In the genomic region with DNA sequence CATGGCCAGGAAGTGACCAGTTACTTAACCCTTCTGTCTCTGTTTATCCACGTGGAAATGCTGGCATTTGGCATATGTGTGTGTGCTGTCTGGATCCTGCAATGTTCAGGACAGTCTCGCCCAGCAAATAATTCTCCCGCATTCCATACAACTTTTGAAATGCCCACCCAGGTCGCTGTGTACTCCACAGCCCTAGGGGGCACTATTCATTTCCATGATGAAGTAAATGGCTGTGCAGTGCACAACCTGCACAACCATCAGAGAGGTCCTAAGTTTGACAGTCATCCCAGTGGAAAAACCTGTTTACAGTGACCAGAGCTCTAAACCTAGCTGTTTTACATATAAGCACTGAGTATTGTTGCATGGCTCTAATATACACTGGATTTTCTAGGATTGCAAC, we compare ENCODE assay signal across 1 cellular context.
TF ChIP-seq lines count a peak whose summit lies in the region.

No MANE protein-coding gene starts in this region.

TF ChIP-seq in HCT116, 20 proteins besides CTCF, POLR2A, EP300 and RAD21 (continued from another document):
- TF ChIP-seq CBX3 (IDR thresholded peaks at IDR 0.05; ENCODE audit: low read depth) = no peak
- no peak for TF ChIP-seq TCF7L2 (IDR thresholded peaks at IDR 0.05; ENCODE audit: borderline replicate concordance, extremely low read depth, insufficient read depth, insufficient read length)
- TF ChIP-seq EGR1 (IDR thresholded peaks at IDR 0.05; ENCODE audit: low read depth) = no peak
- TF ChIP-seq ZFX (IDR thresholded peaks at IDR 0.05) = no peak
- no peak for TF ChIP-seq YY1 (IDR thresholded peaks at IDR 0.05; ENCODE audit: extremely low read depth, insufficient replicate concordance, low read depth, low read length)
- no peak for TF ChIP-seq FOSL1 (IDR thresholded peaks at IDR 0.05; ENCODE audit: low read depth)
- TF ChIP-seq ZNF274 (IDR thresholded peaks at IDR 0.05; ENCODE audit: low read depth, low read length) = no peak
- TF ChIP-seq ZBTB33 (IDR thresholded peaks at IDR 0.05; ENCODE audit: extremely low read depth, insufficient replicate concordance, low read length) = no peak
- TF ChIP-seq POLR2AphosphoS5 (IDR thresholded peaks at IDR 0.05; ENCODE audit: low read depth, low read length) = no peak
- TF ChIP-seq ATF3 (IDR thresholded peaks at IDR 0.05) = no peak
- no peak for TF ChIP-seq JUND (IDR thresholded peaks at IDR 0.05)
- TF ChIP-seq EZH2phosphoT487 (IDR thresholded peaks at IDR 0.05; ENCODE audit: borderline replicate concordance) = no peak
- TF ChIP-seq SRF (IDR thresholded peaks at IDR 0.05; ENCODE audit: low read depth) = no peak
- TF ChIP-seq, protein P1, sequence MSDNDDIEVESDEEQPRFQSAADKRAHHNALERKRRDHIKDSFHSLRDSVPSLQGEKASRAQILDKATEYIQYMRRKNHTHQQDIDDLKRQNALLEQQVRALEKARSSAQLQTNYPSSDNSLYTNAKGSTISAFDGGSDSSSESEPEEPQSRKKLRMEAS (IDR thresholded peaks at IDR 0.05) = no peak
- TF ChIP-seq ELF1 (IDR thresholded peaks at IDR 0.05; ENCODE audit: borderline replicate concordance, low read depth) = no peak
